In genomic region chr22:21621891-21622623, GRCh38 we compare ENCODE assay signal across 12 cellular contexts. TPM values are rescaled to one million over a fixed set of nuclear protein-coding genes. Genes with fewer than 3 reads are reported as not detected.
A peak's percentile ranks its signal among the peaks of the same experiment; 100 is the strongest.
DNase-seq lines count a peak whose midpoint lies in the region; TF ChIP-seq lines count a peak whose summit lies in the region.
"Had no signal": no experiment of that assay in that cellular context is flagged by ENCODE, and none has a peak within 500 bp of the region (broad histone marks: within the 10 kb centered on the region; RNA-seq: fewer than 3 reads in every experiment).

No MANE protein-coding gene starts in this region.

- no peaks in the 10 kb centered on the region for H3K27me3 Mint-ChIP-seq in mesothelial cell of epicardium (ENCODE audit: low read depth)

- TF ChIP-seq CTCF in mesothelial cell of epicardium (IDR thresholded peaks at IDR 0.05; ENCODE audit: unreplicated experiment) (no peak), GM13977 (IDR thresholded peaks at IDR 0.05; ENCODE audit: extremely low read depth, insufficient read depth, missing control alignments) (no peak)

- H3K27ac Mint-ChIP-seq in mesothelial cell of epicardium, result peak overlapping the region; percentile 17

- H3K4me3 Mint-ChIP-seq in mesothelial cell of epicardium, result no peak overlapping the region

- H3K4me1 ChIP-seq in adipocyte (ENCODE audit: control insufficient read depth, insufficient read depth, low read length), result peaks cover 37% of the 10 kb centered on the region

- H3K36me3 ChIP-seq in adipocyte (ENCODE audit: control insufficient read depth, insufficient read depth, low read length, severe bottlenecking), result peaks cover 19% of the 10 kb centered on the region

- no peak overlapping the region for H3K9ac ChIP-seq in adipocyte (ENCODE audit: low read length)

- no peaks in the 10 kb centered on the region for H3K27me3 ChIP-seq in adipocyte (replicated peaks; ENCODE audit: control insufficient read depth, insufficient read depth, low read length)

- DNase-seq in Ammon's horn (ENCODE audit: low spot score) (peak; percentile 56), KBM-7 (peak; percentile 72), adipocyte (ENCODE audit: low read depth) (peak; percentile 13), mesothelial cell of epicardium (ENCODE audit: low spot score in 2 of 2, unreplicated experiment in 2 of 2) (no peak), hippocampal formation (lab: John Stamatoyannopoulos, UW) (no peak), NCI-H1930 (lab: John Stamatoyannopoulos, UW) (no peak), GM13977 (ENCODE audit: low spot score) (no peak), RKO (ENCODE audit: low spot score) (no peak)
- DNase-seq: DMS 273 treated with DMSO at 0.1 percent for 48 hours, erythroblast, NCI-H748 treated with DMSO at 0.1 percent for 48 hours had no signal

- H3K4me3 ChIP-seq in adipocyte (ENCODE audit: low read length), result no peak overlapping the region

- H3K36me3 Mint-ChIP-seq in mesothelial cell of epicardium, result no peaks in the 10 kb centered on the region

- H3K4me1 Mint-ChIP-seq in mesothelial cell of epicardium, result no peaks in the 10 kb centered on the region

- H3K9me3 Mint-ChIP-seq in mesothelial cell of epicardium, result no peaks in the 10 kb centered on the region

- no peaks in the 10 kb centered on the region for H3K9me3 ChIP-seq in adipocyte (ENCODE audit: control insufficient read depth, low read length)

- in situ Hi-C loops in KBM-7 (cut with MboI; ENCODE audit: low pct_unique_long_range_greater_than_20kb, low sequenced_read_pairs), result no loop called here
- in situ Hi-C loops in GM13977 (cut with MboI; ENCODE audit: low pct_unique_long_range_greater_than_20kb, low sequenced_read_pairs, unreplicated experiment), result no loop called here

RNA-seq across cellular contexts. Expression of gene YDJC, which starts 7.8 kb away (rescaled TPM):
- 25.3 to 26.2 TPM (median 25.8 TPM) in 3 replicates for total RNA-seq in mesothelial cell of epicardium

RNA-seq across cellular contexts. Expression of gene CCDC116, which starts 10.5 kb away (rescaled TPM):
- 0.78 to 1.3 TPM (median 0.84 TPM) in 3 replicates for total RNA-seq in mesothelial cell of epicardium
- total RNA-seq: renal cortical epithelial cell had no signal

RNA-seq across cellular contexts. Expression of gene SDF2L1, which starts 20.0 kb away (rescaled TPM):
- total RNA-seq in mesothelial cell of epicardium, result 19.6 to 22.1 TPM (median 20.2 TPM) in 3 replicates

RNA-seq across cellular contexts. Expression of gene PPIL2, which starts 43.8 kb away (rescaled TPM):
- total RNA-seq in mesothelial cell of epicardium, result 40.5 to 44.8 TPM (median 41.2 TPM) in 3 replicates

RNA-seq across cellular contexts. Expression of gene UBE2L3, which starts 54.5 kb away (rescaled TPM):
- total RNA-seq in mesothelial cell of epicardium, result 45.1 to 49.0 TPM (median 48.0 TPM) in 3 replicates

Comparison
In these comparisons a context has a peak if more than half of its experiments do, and no peak if none do; other contexts are left out.
1. DNase-seq: peak in Ammon's horn (single experiment), KBM-7 (single experiment) and adipocyte (single experiment); none in mesothelial cell of epicardium (0 of 2), hippocampal formation (0 of 2), NCI-H1930 (0 of 2), GM13977 (single experiment) and RKO (single experiment).